ENCODE assay signal across 12 cellular contexts in genomic region chr4:85787133-85787532, GRCh38.
DNase-seq lines count a peak whose midpoint lies in the region; ATAC-seq and TF ChIP-seq lines count a peak whose summit lies in the region.
"Had no signal": no experiment of that assay in that cellular context is flagged by ENCODE, and none has a peak within 500 bp of the region (broad histone marks: within the 10 kb centered on the region; RNA-seq: fewer than 3 reads in every experiment).

No MANE protein-coding gene starts in this region.

- H3K4me1 Mint-ChIP-seq in activated T-helper 17 cell treated with anti-CD3 and anti-CD28 coated beads, Interleukin-2, amount 50 U/mL, for 72 hours, result no peaks in the 10 kb centered on the region

- H3K4me3 ChIP-seq in choroid plexus epithelial cell (ENCODE audit: low read depth, low read length), result no peak overlapping the region
- H3K4me3 ChIP-seq: GM12878, GM23338 had no signal

- H3K27me3 Mint-ChIP-seq in activated T-helper 17 cell treated with anti-CD3 and anti-CD28 coated beads, Interleukin-2, amount 50 U/mL, for 72 hours, result no peaks in the 10 kb centered on the region
- H3K27me3 Mint-ChIP-seq: activated B cell treated with CpG ODN at 0.5 μM for 24 hours had no signal

- ATAC-seq in GM18520 (IDR thresholded peaks at IDR 0.05; ENCODE audit: unreplicated experiment), result no peak
- ATAC-seq in left lobe of liver, result no peak
- no peak for ATAC-seq in activated T-helper 17 cell treated with anti-CD3 and anti-CD28 coated beads, Interleukin-2, amount 50 U/mL, for 72 hours (replicated peaks)
- ATAC-seq: GM12878, GM23338 had no signal

- no peak overlapping the region for H3K27ac Mint-ChIP-seq in activated T-helper 17 cell treated with anti-CD3 and anti-CD28 coated beads, Interleukin-2, amount 50 U/mL, for 72 hours
- H3K27ac Mint-ChIP-seq: activated B cell treated with CpG ODN at 0.5 μM for 24 hours, GM23338 had no signal

- H3K4me3 Mint-ChIP-seq in activated T-helper 17 cell treated with anti-CD3 and anti-CD28 coated beads, Interleukin-2, amount 50 U/mL, for 72 hours, result no peak overlapping the region
- H3K4me3 Mint-ChIP-seq: activated B cell treated with CpG ODN at 0.5 μM for 24 hours, GM23338 had no signal

- DNase-seq in AG08395 (ENCODE audit: low spot score) (peak; percentile 64), LHCN-M2 (ENCODE audit: low read depth) (peak; percentile 95), choroid plexus epithelial cell (ENCODE audit: low read depth) (peak; percentile 94), kidney tubule cell (ENCODE audit: low spot score) (peak; percentile 54), left lobe of liver (ENCODE audit: low spot score) (no peak)
- DNase-seq in stimulated activated CD4-positive, alpha-beta T cell treated with anti-CD3 and anti-CD28 coated beads, Interleukin-2, amount 100 ng/mL, for 24 hours, result no peak
- DNase-seq: activated B cell treated with CpG ODN at 0.5 μM for 24 hours, NCI-H2171 had no signal

- TF ChIP-seq CTCF in choroid plexus epithelial cell (conservative IDR thresholded peaks at IDR 0.05; ENCODE audit: low read depth, low read length), result no peak

- H3K36me3 Mint-ChIP-seq in activated T-helper 17 cell treated with anti-CD3 and anti-CD28 coated beads, Interleukin-2, amount 50 U/mL, for 72 hours (ENCODE audit: low read depth), result no peaks in the 10 kb centered on the region

- H3K9me3 Mint-ChIP-seq in activated T-helper 17 cell treated with anti-CD3 and anti-CD28 coated beads, Interleukin-2, amount 50 U/mL, for 72 hours, result peaks cover 5% of the 10 kb centered on the region
- H3K9me3 Mint-ChIP-seq: activated B cell treated with CpG ODN at 0.5 μM for 24 hours, GM23338 had no signal

Comparison
In these comparisons a context has a peak if more than half of its experiments do, and no peak if none do; other contexts are left out.
1. DNase-seq: peak in AG08395 (single experiment), LHCN-M2 (single experiment), choroid plexus epithelial cell (single experiment) and kidney tubule cell (single experiment); none in left lobe of liver (single experiment) and stimulated activated CD4-positive, alpha-beta T cell treated with anti-CD3 and anti-CD28 coated beads, Interleukin-2, amount 100 ng/mL, for 24 hours (0 of 2).